ENCODE assay signal across 17 cellular contexts in the genomic region with DNA sequence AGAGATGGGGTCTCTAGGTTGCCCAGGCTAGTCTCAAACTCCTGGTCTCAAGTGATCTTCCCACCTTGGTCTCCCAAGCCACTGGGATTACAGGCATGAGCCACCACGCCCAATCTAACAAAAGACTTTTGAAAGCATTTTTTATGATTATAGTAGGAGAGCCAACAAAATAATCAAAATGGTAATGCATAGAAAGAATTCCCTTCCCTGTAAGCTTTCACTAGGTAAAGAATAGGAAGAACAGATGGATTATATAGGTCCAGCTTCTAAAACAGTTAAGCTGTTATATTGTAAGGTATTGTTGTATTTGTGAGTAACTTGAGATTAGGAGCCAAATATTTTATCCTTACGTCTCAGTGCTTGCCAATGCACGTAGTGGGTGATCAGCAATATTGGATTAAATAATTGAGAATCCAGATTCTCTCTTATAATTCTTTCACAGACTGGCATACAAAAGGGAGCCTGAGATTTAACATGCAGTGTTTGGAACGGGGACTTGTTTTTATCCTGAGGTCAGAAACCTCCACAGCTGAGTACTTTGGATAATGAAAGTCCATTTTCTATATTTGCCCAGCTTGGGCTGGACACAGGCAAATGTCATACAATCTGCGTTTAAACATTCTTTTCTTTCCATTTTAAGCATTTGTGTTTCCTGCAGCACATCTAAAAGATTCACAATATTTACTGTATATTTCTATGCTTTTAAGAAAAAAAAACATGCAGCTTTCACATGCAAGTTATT.
DNase-seq lines count a peak whose midpoint lies in the region; ATAC-seq and TF ChIP-seq lines count a peak whose summit lies in the region.
"Had no signal": no experiment of that assay in that cellular context is flagged by ENCODE, and none has a peak within 500 bp of the region (broad histone marks: within the 10 kb centered on the region; RNA-seq: fewer than 3 reads in every experiment).

No MANE protein-coding gene starts in this region.

- H2AFZ ChIP-seq in ACC112 (ENCODE audit: low read length, unreplicated experiment): peak overlapping the region; percentile 27

- no peak for TF ChIP-seq EP300 in sigmoid colon (IDR thresholded peaks at IDR 0.05)

- no peaks in the 10 kb centered on the region for H3K4me1 ChIP-seq in ACC112 (ENCODE audit: control insufficient read depth, insufficient read depth, low read length, unreplicated experiment)
- peaks cover 0 to 32% (median 8%) of the 10 kb centered on the region in 4 donors for H3K4me1 ChIP-seq in sigmoid colon
- H3K4me1 ChIP-seq: foreskin keratinocyte had no signal

- H3K36me3 ChIP-seq in ACC112 (ENCODE audit: insufficient read depth, low read length): no peaks in the 10 kb centered on the region
- no peaks in the 10 kb centered on the region for H3K36me3 ChIP-seq in sigmoid colon

- H3K27ac ChIP-seq in ACC112 (ENCODE audit: low read depth, low read length) (no peak overlapping the region), VCaP (peak overlapping the region; percentile 11; the same call in 1 of the 2 replicates), sigmoid colon (peak overlapping the region; percentile 25 to 62 (median 35))
- H3K27ac ChIP-seq: foreskin keratinocyte had no signal

- TF ChIP-seq CTCF in VCaP (conservative IDR thresholded peaks at IDR 0.05) (no peak), sigmoid colon (IDR thresholded peaks at IDR 0.05) (no peak)

- no peak for TF ChIP-seq POLR2A in sigmoid colon (IDR thresholded peaks at IDR 0.05)

- H3K4me3 ChIP-seq in ACC112 (ENCODE audit: low read depth, low read length) (no peak overlapping the region), sigmoid colon (no peak overlapping the region)

- WGBS in sigmoid colon, 2 donors: 17 to 56% methylated on average over 5 of the region's 5 CpGs

- no peaks in the 10 kb centered on the region for H3K9me3 ChIP-seq in sigmoid colon

- H3K79me2 ChIP-seq in ACC112 (ENCODE audit: control insufficient read depth, insufficient read depth, low read length, unreplicated experiment): no peaks in the 10 kb centered on the region

- intact Hi-C loops in left colon (cut with DNase I, micrococcal nuclease) (no loop called here), sigmoid colon (cut with DNase I) (no loop called here)

- H3K27me3 ChIP-seq in ACC112 (ENCODE audit: insufficient read depth, low read length): no peaks in the 10 kb centered on the region
- no peaks in the 10 kb centered on the region for H3K27me3 ChIP-seq in sigmoid colon
- H3K27me3 ChIP-seq: dorsolateral prefrontal cortex, foreskin keratinocyte had no signal

- DNase-seq in left colon (no peak), sigmoid colon (no peak), NCI-H446 treated with DMSO at 0.1 percent for 48 hours (lab: John Stamatoyannopoulos, UW) (no peak)
- DNase-seq in effector CD4-positive, alpha-beta T cell: no peak
- DNase-seq: activated T-cell treated with anti-CD3 and anti-CD28 coated beads for 4 hours; COR-L47; dorsolateral prefrontal cortex; foreskin keratinocyte; GDM1; MM.1S; NCI-H2227 treated with DMSO at 0.1 percent for 48 hours; stimulated activated naive CD4-positive, alpha-beta T cell; T-cell had no signal

- peak; percentile 52 for ATAC-seq in left colon
- ATAC-seq in GM21447 (IDR thresholded peaks at IDR 0.05; ENCODE audit: unreplicated experiment): no peak
- no peak for ATAC-seq in HG03159 (IDR thresholded peaks at IDR 0.05; ENCODE audit: unreplicated experiment)
- ATAC-seq: foreskin keratinocyte, T-cell had no signal
